In genomic region chr11:19241260-19242183, GRCh38 we compare ENCODE assay signal across 8 cellular contexts.
A peak's percentile ranks its signal among the peaks of the same experiment; 100 is the strongest.
DNase-seq lines count a peak whose midpoint lies in the region; TF ChIP-seq lines count a peak whose summit lies in the region.

No MANE protein-coding gene starts in this region.

- no peak overlapping the region for H3K27ac Mint-ChIP-seq in activated naive CD4-positive, alpha-beta T cell treated with anti-CD3 and anti-CD28 coated beads, Interleukin-2, amount 50 U/mL, for 24 hours

- H3K27ac ChIP-seq in MM.1S (ENCODE audit: low read length), result peak overlapping the region; percentile 60; the same call in 1 of the 2 replicates
- no peak overlapping the region for H3K27ac ChIP-seq in iPS-18a (ENCODE audit: low read length)

- peaks cover 27% of the 10 kb centered on the region for H3K27me3 Mint-ChIP-seq in activated naive CD4-positive, alpha-beta T cell treated with anti-CD3 and anti-CD28 coated beads, Interleukin-2, amount 50 U/mL, for 24 hours

- no peaks in the 10 kb centered on the region for H3K9me2 ChIP-seq in MM.1S (replicated peaks; ENCODE audit: insufficient read depth, low read length)

- no peaks in the 10 kb centered on the region for H3K9me3 ChIP-seq in MM.1S (replicated peaks; ENCODE audit: insufficient read depth, low read length)
- H3K9me3 ChIP-seq in iPS-18a (ENCODE audit: control insufficient read depth, low read depth, low read length), result no peaks in the 10 kb centered on the region

- H3K4me3 ChIP-seq in MM.1S (ENCODE audit: low read length), result peak overlapping the region; percentile 98
- H3K4me3 ChIP-seq in iPS-18a (ENCODE audit: low read length), result peak overlapping the region; percentile 93

- H3K27me3 ChIP-seq in MM.1S (replicated peaks; ENCODE audit: insufficient read depth, low read length), result no peaks in the 10 kb centered on the region
- peaks cover 31% of the 10 kb centered on the region for H3K27me3 ChIP-seq in iPS-18a (ENCODE audit: control insufficient read depth, insufficient read depth, low read length)

- H3K4me1 Mint-ChIP-seq in activated naive CD4-positive, alpha-beta T cell treated with anti-CD3 and anti-CD28 coated beads, Interleukin-2, amount 50 U/mL, for 24 hours, result peaks cover 18% of the 10 kb centered on the region

- POLR2A ChIA-PET in HEK293T (lab: Yijun Ruan, JAX), result interaction anchor here (0.9 kb wide), 1 partner anchor 18 kb away, joined by 4 read pairs; no protein-coding TSS in a partner anchor

- H3K4me2 ChIP-seq in MM.1S (ENCODE audit: low read depth, low read length), result peak overlapping the region; percentile 82

- no peak for TF ChIP-seq CTCF in MM.1S (IDR thresholded peaks at IDR 0.05; ENCODE audit: low read length)

- H3K36me3 Mint-ChIP-seq in activated naive CD4-positive, alpha-beta T cell treated with anti-CD3 and anti-CD28 coated beads, Interleukin-2, amount 50 U/mL, for 24 hours, result no peaks in the 10 kb centered on the region

- CTCF ChIA-PET in HEK293T (lab: Yijun Ruan, JAX), result no interaction called here

- H3K4me1 ChIP-seq in MM.1S (ENCODE audit: low read length) (peaks cover 30% of the 10 kb centered on the region), iPS-18a (ENCODE audit: control insufficient read depth, low read depth, low read length) (peaks cover 3% of the 10 kb centered on the region)

- peak overlapping the region; percentile 87 for H2AFZ ChIP-seq in MM.1S (ENCODE audit: low read length)

- H3K9ac ChIP-seq in MM.1S (ENCODE audit: low read length) (peak overlapping the region; percentile 93), iPS-18a (ENCODE audit: low read length) (peak overlapping the region; percentile 57)

- peak overlapping the region; percentile 89 for H3K4me3 Mint-ChIP-seq in activated naive CD4-positive, alpha-beta T cell treated with anti-CD3 and anti-CD28 coated beads, Interleukin-2, amount 50 U/mL, for 24 hours

- H3K36me3 ChIP-seq in MM.1S (replicated peaks; ENCODE audit: insufficient read depth, low read length) (peaks cover 13% of the 10 kb centered on the region; the same call in 1 of the 2 replicates), iPS-18a (ENCODE audit: control insufficient read depth, low read depth, low read length) (peaks cover 17% of the 10 kb centered on the region)

- H4K20me1 ChIP-seq in MM.1S (ENCODE audit: insufficient read depth, low read length), result no peaks in the 10 kb centered on the region

- peaks cover 16% of the 10 kb centered on the region; the same call in 1 of the 2 replicates for H3F3A ChIP-seq in MM.1S (ENCODE audit: insufficient read depth, low read length)

- no peaks in the 10 kb centered on the region for H3K9me3 Mint-ChIP-seq in activated naive CD4-positive, alpha-beta T cell treated with anti-CD3 and anti-CD28 coated beads, Interleukin-2, amount 50 U/mL, for 24 hours

- peak; percentile 5 for DNase-seq in activated T-cell treated with anti-CD3 and anti-CD28 coated beads for 24 hours (ENCODE audit: low read depth)
- no peak for DNase-seq in activated T-cell treated with anti-CD3 and anti-CD28 coated beads, Interleukin-2, amount 50 U/mL, for 1 hour
- DNase-seq in HEK293T (ENCODE audit: extremely low spot score), result peak; percentile 72
- DNase-seq in MM.1S, result peak; percentile 69
- peak; percentile 20 to 47 for DNase-seq in stimulated activated CD4-positive, alpha-beta T cell treated with anti-CD3 and anti-CD28 coated beads, Interleukin-15, amount 100 ng/mL, for 48 hours (ENCODE audit: low read depth in 2 of 2)
- DNase-seq in OCI-M2 (lab: John Stamatoyannopoulos, UW; ENCODE audit: unreplicated experiment), result no peak

- H3K79me2 ChIP-seq in MM.1S (ENCODE audit: low read length), result peaks cover 34% of the 10 kb centered on the region

TF ChIP-seq in HEK293T, 16 proteins besides CTCF, POLR2A, EP300 and RAD21:
- TF ChIP-seq SUZ12 (IDR thresholded peaks at IDR 0.05), result no peak
- TF ChIP-seq L3MBTL2 (conservative IDR thresholded peaks at IDR 0.05), result peak; percentile 28; the same call in 1 of the 2 replicates
- no peak for TF ChIP-seq FOXM1 (IDR thresholded peaks at IDR 0.05; ENCODE audit: borderline replicate concordance)
- TF ChIP-seq ELF4 (IDR thresholded peaks at IDR 0.05), result no peak
- no peak for TF ChIP-seq SP1 (IDR thresholded peaks at IDR 0.05)
- peak; percentile 82 for TF ChIP-seq ZNF384 (IDR thresholded peaks at IDR 0.05)
- TF ChIP-seq, protein P1, sequence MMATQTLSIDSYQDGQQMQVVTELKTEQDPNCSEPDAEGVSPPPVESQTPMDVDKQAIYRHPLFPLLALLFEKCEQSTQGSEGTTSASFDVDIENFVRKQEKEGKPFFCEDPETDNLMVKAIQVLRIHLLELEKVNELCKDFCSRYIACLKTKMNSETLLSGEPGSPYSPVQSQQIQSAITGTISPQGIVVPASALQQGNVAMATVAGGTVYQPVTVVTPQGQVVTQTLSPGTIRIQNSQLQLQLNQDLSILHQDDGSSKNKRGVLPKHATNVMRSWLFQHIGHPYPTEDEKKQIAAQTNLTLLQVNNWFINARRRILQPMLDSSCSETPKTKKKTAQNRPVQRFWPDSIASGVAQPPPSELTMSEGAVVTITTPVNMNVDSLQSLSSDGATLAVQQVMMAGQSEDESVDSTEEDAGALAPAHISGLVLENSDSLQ (IDR thresholded peaks at IDR 0.05), result peak; percentile 47; the same call in 1 of the 2 replicates

Comparison
In these comparisons a context has a peak if more than half of its experiments do, and no peak if none do; other contexts are left out.
1. DNase-seq: peak in activated T-cell treated with anti-CD3 and anti-CD28 coated beads for 24 hours (single experiment), HEK293T (single experiment), MM.1S (single experiment) and stimulated activated CD4-positive, alpha-beta T cell treated with anti-CD3 and anti-CD28 coated beads, Interleukin-15, amount 100 ng/mL, for 48 hours (2 of 2); none in activated T-cell treated with anti-CD3 and anti-CD28 coated beads, Interleukin-2, amount 50 U/mL, for 1 hour (single experiment) and OCI-M2 (single experiment).